ENCODE assay signal across 14 cellular contexts in the genomic region with DNA sequence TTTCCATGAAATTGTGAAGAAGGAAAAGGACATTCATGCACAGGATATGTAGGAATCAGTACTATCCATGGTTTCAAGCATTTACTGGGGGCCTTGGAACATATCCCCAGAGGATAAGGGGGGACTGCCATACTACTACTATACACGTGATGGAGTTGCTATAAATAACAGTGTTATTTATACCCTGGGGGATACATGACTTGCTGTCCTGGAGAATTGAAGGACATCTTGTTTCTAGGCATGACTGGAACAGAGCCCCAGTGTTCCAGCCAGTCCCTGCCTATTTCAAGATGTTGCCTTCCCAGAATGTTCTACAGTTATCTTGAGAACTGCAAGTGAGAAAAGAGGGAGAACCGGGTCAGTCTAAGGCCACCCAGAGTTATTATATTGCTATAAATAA. TPM values are rescaled to one million over a fixed set of nuclear protein-coding genes. Genes with fewer than 3 reads are reported as not detected.
DNase-seq lines count a peak whose midpoint lies in the region; ATAC-seq and TF ChIP-seq lines count a peak whose summit lies in the region.
"Had no signal": no experiment of that assay in that cellular context is flagged by ENCODE, and none has a peak within 500 bp of the region (broad histone marks: within the 10 kb centered on the region; RNA-seq: fewer than 3 reads in every experiment).

No MANE protein-coding gene starts in this region.

- no peaks in the 10 kb centered on the region for H3F3A ChIP-seq in PC-3 (ENCODE audit: low read length, unreplicated experiment)

- peak overlapping the region; percentile 83 for H3K27ac ChIP-seq in ACC112 (ENCODE audit: low read depth, low read length)
- peak overlapping the region; percentile 38; the same call in 1 of the 2 replicates for H3K27ac ChIP-seq in PC-3 (ENCODE audit: low read length)
- H3K27ac ChIP-seq in heart right ventricle: peak overlapping the region; percentile 18 to 82 (median 70)
- H3K27ac ChIP-seq in psoas muscle: no peak overlapping the region
- H3K27ac ChIP-seq: BLaER1 treated with 17β-estradiol and CSF1 and Interleukin-3, amounts not matched to agents 10 nM and 100 nM had no signal

- no TSS peak for BruUV-seq in PC-3 (replicated peaks; lab: Mats Ljungman, UMichigan)

- POLR2A ChIA-PET in PC-3 (lab: Charles Lee; ENCODE audit: unreplicated experiment): no interaction called here

- TF ChIP-seq CTCF in PC-3 (conservative IDR thresholded peaks at IDR 0.05; ENCODE audit: low read depth, low read length): no peak
- no peak for TF ChIP-seq CTCF in heart right ventricle (IDR thresholded peaks at IDR 0.05)
- TF ChIP-seq CTCF in psoas muscle (IDR thresholded peaks at IDR 0.05): no peak
- no peak for TF ChIP-seq CTCF in osteocyte (IDR thresholded peaks at IDR 0.05)

- H3K4me3 Mint-ChIP-seq in osteocyte (ENCODE audit: unreplicated experiment): no peak overlapping the region
- H3K4me3 Mint-ChIP-seq: CD8-positive, alpha-beta memory T cell had no signal

- intact Hi-C loops in PC-3 (cut with micrococcal nuclease): no loop called here
- intact Hi-C loops in heart right ventricle (cut with DNase I): no loop called here
- intact Hi-C loops in psoas muscle (cut with DNase I): no loop called here

- H3K36me3 ChIP-seq in ACC112 (ENCODE audit: insufficient read depth, low read length) (no peaks in the 10 kb centered on the region), PC-3 (ENCODE audit: low read depth, low read length) (no peaks in the 10 kb centered on the region), heart right ventricle (no peaks in the 10 kb centered on the region), psoas muscle (ENCODE audit: insufficient read depth in 1 of 2, low read depth in 1 of 2) (no peaks in the 10 kb centered on the region)
- H3K36me3 ChIP-seq: BLaER1 treated with 17β-estradiol and CSF1 and Interleukin-3, amounts not matched to agents 10 nM and 100 nM had no signal

- ATAC-seq in PC-3 (no peak), heart right ventricle (peak in 7 of 8 donors; percentile 65 to 96 (median 93)), psoas muscle (peak in 3 of 4 donors; percentile 79 to 92 (median 90)), HG02840 (IDR thresholded peaks at IDR 0.05; ENCODE audit: low FRiP score, unreplicated experiment) (no peak)

- no peaks in the 10 kb centered on the region for H4K20me1 ChIP-seq in PC-3 (ENCODE audit: low read length)
- H4K20me1 ChIP-seq: BLaER1 treated with 17β-estradiol and CSF1 and Interleukin-3, amounts not matched to agents 10 nM and 100 nM had no signal

- no peak for DNase-seq in PC-3
- no peak for DNase-seq in heart right ventricle
- no peak for DNase-seq in psoas muscle
- no peak for DNase-seq in osteocyte (ENCODE audit: extremely low spot score, unreplicated experiment)
- DNase-seq in dedifferentiated amniotic fluid mesenchymal stem cell (ENCODE audit: extremely low spot score): no peak
- DNase-seq: CD8-positive, alpha-beta memory T cell; DMS79; NCI-H1417 treated with DMSO at 0.1 percent for 48 hours; NCI-H2029; NCI-H2171 had no signal

- H3K27me3 ChIP-seq in ACC112 (ENCODE audit: insufficient read depth, low read length): no peaks in the 10 kb centered on the region
- H3K27me3 ChIP-seq in PC-3 (ENCODE audit: low read length): peaks cover 6% of the 10 kb centered on the region; the same call in 1 of the 2 replicates
- H3K27me3 ChIP-seq in heart right ventricle: peaks cover 0 to 12% (median 0%) of the 10 kb centered on the region in 7 donors
- H3K27me3 ChIP-seq in psoas muscle (ENCODE audit: insufficient read depth in 3 of 3, low read length in 2 of 3): peaks cover 0 to 14% (median 0%) of the 10 kb centered on the region in 3 donors

- H3K4me3 ChIP-seq in ACC112 (ENCODE audit: low read depth, low read length) (0 out of 2 replicates have a peak overlapping the region, but pooled peaks have one; percentile 31), PC-3 (ENCODE audit: low read length) (no peak overlapping the region; the same call in 1 of the 2 replicates), heart right ventricle (no peak overlapping the region), psoas muscle (no peak overlapping the region)
- H3K4me3 ChIP-seq: BLaER1 treated with 17β-estradiol and CSF1 and Interleukin-3, amounts not matched to agents 10 nM and 100 nM; K562 had no signal

- H3K27me3 Mint-ChIP-seq in osteocyte (ENCODE audit: unreplicated experiment): peaks cover 9% of the 10 kb centered on the region

- H3K9me3 ChIP-seq in PC-3 (ENCODE audit: low read length) (no peaks in the 10 kb centered on the region), heart right ventricle (no peaks in the 10 kb centered on the region), psoas muscle (no peaks in the 10 kb centered on the region)

- peak overlapping the region; percentile 75 for H3K4me2 ChIP-seq in PC-3 (ENCODE audit: low read length)
- H3K4me2 ChIP-seq: BLaER1 treated with 17β-estradiol and CSF1 and Interleukin-3, amounts not matched to agents 10 nM and 100 nM had no signal

- H3K4me1 Mint-ChIP-seq in osteocyte (ENCODE audit: unreplicated experiment): no peaks in the 10 kb centered on the region
- H3K4me1 Mint-ChIP-seq: CD8-positive, alpha-beta memory T cell had no signal

- H3K4me1 ChIP-seq in ACC112 (ENCODE audit: control insufficient read depth, insufficient read depth, low read length, unreplicated experiment): peaks cover 5% of the 10 kb centered on the region
- H3K4me1 ChIP-seq in PC-3 (ENCODE audit: insufficient read depth, low read length): peaks cover 13% of the 10 kb centered on the region
- H3K4me1 ChIP-seq in heart right ventricle: peaks cover 0 to 11% (median 0%) of the 10 kb centered on the region in 9 donors
- H3K4me1 ChIP-seq in psoas muscle: no peaks in the 10 kb centered on the region
- H3K4me1 ChIP-seq: BLaER1 treated with 17β-estradiol and CSF1 and Interleukin-3, amounts not matched to agents 10 nM and 100 nM had no signal

- no peaks in the 10 kb centered on the region for H3K36me3 Mint-ChIP-seq in osteocyte (ENCODE audit: unreplicated experiment)
- H3K36me3 Mint-ChIP-seq: CD8-positive, alpha-beta memory T cell had no signal

- H3K9me2 ChIP-seq in PC-3 (replicated peaks; ENCODE audit: low read length): no peaks in the 10 kb centered on the region

- peak overlapping the region; percentile 82 for H2AFZ ChIP-seq in ACC112 (ENCODE audit: low read length, unreplicated experiment)
- peak overlapping the region; percentile 60; the same call in 1 of the 2 replicates for H2AFZ ChIP-seq in PC-3 (ENCODE audit: low read length)

- H3K27ac Mint-ChIP-seq in osteocyte (ENCODE audit: unreplicated experiment): no peak overlapping the region
- H3K27ac Mint-ChIP-seq: CD8-positive, alpha-beta memory T cell had no signal

- 9 to 18% methylated on average over 2 of the region's 2 CpGs for WGBS in heart right ventricle, 2 donors
- 12 to 21% (median 18%) methylated on average over 2 of the region's 2 CpGs for WGBS in psoas muscle, 3 donors

- peaks cover 13% of the 10 kb centered on the region for H3K9me3 Mint-ChIP-seq in osteocyte (ENCODE audit: unreplicated experiment)

- H3K9ac ChIP-seq in PC-3 (ENCODE audit: low read length): no peak overlapping the region
- H3K9ac ChIP-seq: BLaER1 treated with 17β-estradiol and CSF1 and Interleukin-3, amounts not matched to agents 10 nM and 100 nM had no signal

- CTCF ChIA-PET in PC-3 (lab: Charles Lee): no interaction called here

- H3K79me2 ChIP-seq in ACC112 (ENCODE audit: control insufficient read depth, insufficient read depth, low read length, unreplicated experiment) (no peaks in the 10 kb centered on the region), PC-3 (ENCODE audit: low read length) (no peaks in the 10 kb centered on the region)

RNA-seq across cellular contexts. Expression of a gene that starts 39.6 kb away (rescaled TPM):
- total RNA-seq in PC-3 (2014; rRNA removed) (4.4 and 9.5 TPM in 2 replicates), heart right ventricle (10 to 100 TPM in 1 of 10 donors, 1 to 10 TPM in 9; 4.1 to 10.1 (median 7.3) TPM), psoas muscle (1 to 10 TPM; 1.8 to 5.5 (median 4.3) TPM), osteocyte (8.7 and 9.6 TPM in 2 replicates)
- polyA plus RNA-seq in heart right ventricle (1 to 10 TPM; 1.8 to 2.3 TPM), psoas muscle (1 to 10 TPM; 1.6 to 4.9 (median 1.8) TPM)

Comparison
In these comparisons a context has a peak if more than half of its experiments do, and no peak if none do; other contexts are left out.
1. ATAC-seq: peak in heart right ventricle (7 of 8) and psoas muscle (3 of 4); none in PC-3 (single experiment) and HG02840 (single experiment).